Comparison of ENCODE assay signal across 1 cellular context in the genomic region with DNA sequence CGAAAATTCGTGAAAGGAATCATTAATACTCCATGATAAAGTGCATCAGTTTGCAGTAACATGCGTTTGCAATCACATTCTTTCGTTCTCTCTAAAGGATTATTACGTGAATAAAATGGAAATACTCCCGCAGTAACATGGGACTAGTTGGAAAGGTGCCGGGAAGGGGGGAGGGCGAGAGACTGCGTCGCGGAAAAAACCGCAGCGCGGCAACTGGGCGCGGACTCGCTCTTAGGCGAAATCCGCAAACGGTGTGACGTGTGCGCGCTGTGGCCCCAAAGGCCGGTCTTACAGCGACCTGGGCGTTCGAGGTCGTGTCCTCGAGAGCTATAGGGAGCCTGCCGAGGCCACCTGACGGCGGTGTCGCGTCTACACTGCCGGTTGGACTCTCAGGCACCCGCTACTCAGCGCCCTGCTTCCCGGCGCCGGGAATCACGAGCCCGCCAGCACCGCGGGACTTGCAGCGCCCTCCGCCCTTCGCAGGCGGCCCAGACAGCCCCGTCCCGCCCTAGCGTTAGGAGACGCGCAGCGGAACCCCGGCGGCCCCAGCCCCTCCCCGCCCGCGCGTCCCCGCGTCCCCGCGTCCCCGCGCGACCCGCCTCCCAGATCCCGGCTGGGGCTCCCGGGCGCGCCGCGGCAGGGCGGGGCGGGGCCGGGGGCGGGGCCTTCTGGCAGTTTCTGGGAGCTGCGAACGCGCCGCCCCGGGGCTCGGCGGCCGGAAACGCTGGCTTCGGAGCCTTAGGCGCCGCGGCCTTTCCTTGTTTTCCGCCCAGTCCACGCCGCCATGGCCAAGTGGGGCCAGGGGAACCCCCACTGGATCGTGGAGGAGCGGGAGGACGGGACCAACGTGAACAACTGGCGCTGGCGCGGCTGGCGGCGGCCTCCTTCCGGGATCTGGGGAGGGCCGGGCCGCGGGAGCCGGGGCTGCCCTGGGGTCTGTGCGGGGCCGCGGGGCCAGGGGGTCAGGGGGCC.
TF ChIP-seq lines count a peak whose summit lies in the region.

No MANE protein-coding gene starts in this region.

TF ChIP-seq in GM12878, 131 proteins besides CTCF, POLR2A, EP300 and RAD21 (continued from another document and continues in another):
- TF ChIP-seq, protein P1, sequence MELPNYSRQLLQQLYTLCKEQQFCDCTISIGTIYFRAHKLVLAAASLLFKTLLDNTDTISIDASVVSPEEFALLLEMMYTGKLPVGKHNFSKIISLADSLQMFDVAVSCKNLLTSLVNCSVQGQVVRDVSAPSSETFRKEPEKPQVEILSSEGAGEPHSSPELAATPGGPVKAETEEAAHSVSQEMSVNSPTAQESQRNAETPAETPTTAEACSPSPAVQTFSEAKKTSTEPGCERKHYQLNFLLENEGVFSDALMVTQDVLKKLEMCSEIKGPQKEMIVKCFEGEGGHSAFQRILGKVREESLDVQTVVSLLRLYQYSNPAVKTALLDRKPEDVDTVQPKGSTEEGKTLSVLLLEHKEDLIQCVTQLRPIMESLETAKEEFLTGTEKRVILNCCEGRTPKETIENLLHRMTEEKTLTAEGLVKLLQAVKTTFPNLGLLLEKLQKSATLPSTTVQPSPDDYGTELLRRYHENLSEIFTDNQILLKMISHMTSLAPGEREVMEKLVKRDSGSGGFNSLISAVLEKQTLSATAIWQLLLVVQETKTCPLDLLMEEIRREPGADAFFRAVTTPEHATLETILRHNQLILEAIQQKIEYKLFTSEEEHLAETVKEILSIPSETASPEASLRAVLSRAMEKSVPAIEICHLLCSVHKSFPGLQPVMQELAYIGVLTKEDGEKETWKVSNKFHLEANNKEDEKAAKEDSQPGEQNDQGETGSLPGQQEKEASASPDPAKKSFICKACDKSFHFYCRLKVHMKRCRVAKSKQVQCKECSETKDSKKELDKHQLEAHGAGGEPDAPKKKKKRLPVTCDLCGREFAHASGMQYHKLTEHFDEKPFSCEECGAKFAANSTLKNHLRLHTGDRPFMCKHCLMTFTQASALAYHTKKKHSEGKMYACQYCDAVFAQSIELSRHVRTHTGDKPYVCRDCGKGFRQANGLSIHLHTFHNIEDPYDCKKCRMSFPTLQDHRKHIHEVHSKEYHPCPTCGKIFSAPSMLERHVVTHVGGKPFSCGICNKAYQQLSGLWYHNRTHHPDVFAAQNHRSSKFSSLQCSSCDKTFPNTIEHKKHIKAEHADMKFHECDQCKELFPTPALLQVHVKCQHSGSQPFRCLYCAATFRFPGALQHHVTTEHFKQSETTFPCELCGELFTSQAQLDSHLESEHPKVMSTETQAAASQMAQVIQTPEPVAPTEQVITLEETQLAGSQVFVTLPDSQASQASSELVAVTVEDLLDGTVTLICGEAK (IDR thresholded peaks at IDR 0.05; ENCODE audit: borderline replicate concordance): peak; percentile 48; the same call in 1 of the 2 replicates
- TF ChIP-seq ZNF217 (IDR thresholded peaks at IDR 0.05) (no peak), ZNF274 (IDR thresholded peaks at IDR 0.05; ENCODE audit: insufficient read depth, insufficient read length) (no peak), SUZ12 (IDR thresholded peaks at IDR 0.05; ENCODE audit: unreplicated experiment) (no peak), ZNF622 (IDR thresholded peaks at IDR 0.05) (no peak), GATAD2B (conservative IDR thresholded peaks at IDR 0.05; ENCODE audit: low read depth) (peak; percentile 84; the same call in 1 of the 2 replicates), MEF2B (IDR thresholded peaks at IDR 0.05; ENCODE audit: partially characterized antibody, poor library complexity, severe bottlenecking) (no peak), YY1 (IDR thresholded peaks at IDR 0.05; ENCODE audit: low read depth, low read length) (peak; percentile 22; the same call in 1 of the 2 replicates), SIX5 (IDR thresholded peaks at IDR 0.05; ENCODE audit: low read depth, low read length, severe bottlenecking) (no peak), CEBPB (IDR thresholded peaks at IDR 0.05; ENCODE audit: borderline replicate concordance in 1 of 2, low read depth in 2 of 2, low read length in 2 of 2) (no peak), SPI1 (IDR thresholded peaks at IDR 0.05; ENCODE audit: borderline replicate concordance, insufficient read depth, low read depth, low read length) (no peak), ASH2L (IDR thresholded peaks at IDR 0.05; ENCODE audit: borderline replicate concordance, low read depth) (no peak), RB1 (IDR thresholded peaks at IDR 0.05; ENCODE audit: borderline replicate concordance) (peak; percentile 91; the same call in 1 of the 2 replicates), CHD1 (IDR thresholded peaks at IDR 0.05; ENCODE audit: low read depth, low read length) (no peak), ESRRA (IDR thresholded peaks at IDR 0.05; ENCODE audit: low read length) (no peak), RUNX3 (IDR thresholded peaks at IDR 0.05; ENCODE audit: low read length) (peak; percentile 90), ETV6 (conservative IDR thresholded peaks at IDR 0.05 in 1 of 2, IDR thresholded peaks at IDR 0.05 in 1 of 2; ENCODE audit: borderline replicate concordance in 1 of 2, low read depth in 1 of 2) (no peak), SRF (IDR thresholded peaks at IDR 0.05; ENCODE audit: low read depth in 2 of 2, low read length in 2 of 2) (peak in 1 of 2 experiments; percentile 28; a peak in 1 of 4 replicates), CBX5 (IDR thresholded peaks at IDR 0.05; ENCODE audit: low read depth) (no peak), EED (IDR thresholded peaks at IDR 0.05; ENCODE audit: low read depth) (peak; percentile 89), CBX3 (IDR thresholded peaks at IDR 0.05; ENCODE audit: borderline replicate concordance, low read depth) (no peak), TCF7 (IDR thresholded peaks at IDR 0.05; ENCODE audit: borderline replicate concordance) (no peak), FOS (IDR thresholded peaks at IDR 0.05; ENCODE audit: borderline replicate concordance, extremely low read depth, insufficient read length) (no peak), PML (IDR thresholded peaks at IDR 0.05; ENCODE audit: low read length) (peak; percentile 91), SREBF1 (IDR thresholded peaks at IDR 0.05; ENCODE audit: low read length) (no peak), NR2C2 (IDR thresholded peaks at IDR 0.05; ENCODE audit: borderline replicate concordance, control insufficient read depth, insufficient read length, low read depth) (no peak), RFX5 (IDR thresholded peaks at IDR 0.05; ENCODE audit: low read depth, low read length) (no peak), JUNB (IDR thresholded peaks at IDR 0.05) (no peak), HCFC1 (IDR thresholded peaks at IDR 0.05; ENCODE audit: low read length) (peak; percentile 8; the same call in 1 of the 2 replicates), HDAC6 (IDR thresholded peaks at IDR 0.05; ENCODE audit: unreplicated experiment) (no peak)
- TF ChIP-seq, protein P2, sequence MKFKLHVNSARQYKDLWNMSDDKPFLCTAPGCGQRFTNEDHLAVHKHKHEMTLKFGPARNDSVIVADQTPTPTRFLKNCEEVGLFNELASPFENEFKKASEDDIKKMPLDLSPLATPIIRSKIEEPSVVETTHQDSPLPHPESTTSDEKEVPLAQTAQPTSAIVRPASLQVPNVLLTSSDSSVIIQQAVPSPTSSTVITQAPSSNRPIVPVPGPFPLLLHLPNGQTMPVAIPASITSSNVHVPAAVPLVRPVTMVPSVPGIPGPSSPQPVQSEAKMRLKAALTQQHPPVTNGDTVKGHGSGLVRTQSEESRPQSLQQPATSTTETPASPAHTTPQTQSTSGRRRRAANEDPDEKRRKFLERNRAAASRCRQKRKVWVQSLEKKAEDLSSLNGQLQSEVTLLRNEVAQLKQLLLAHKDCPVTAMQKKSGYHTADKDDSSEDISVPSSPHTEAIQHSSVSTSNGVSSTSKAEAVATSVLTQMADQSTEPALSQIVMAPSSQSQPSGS (IDR thresholded peaks at IDR 0.05; ENCODE audit: low read length): no peak
- TF ChIP-seq, protein P3, sequence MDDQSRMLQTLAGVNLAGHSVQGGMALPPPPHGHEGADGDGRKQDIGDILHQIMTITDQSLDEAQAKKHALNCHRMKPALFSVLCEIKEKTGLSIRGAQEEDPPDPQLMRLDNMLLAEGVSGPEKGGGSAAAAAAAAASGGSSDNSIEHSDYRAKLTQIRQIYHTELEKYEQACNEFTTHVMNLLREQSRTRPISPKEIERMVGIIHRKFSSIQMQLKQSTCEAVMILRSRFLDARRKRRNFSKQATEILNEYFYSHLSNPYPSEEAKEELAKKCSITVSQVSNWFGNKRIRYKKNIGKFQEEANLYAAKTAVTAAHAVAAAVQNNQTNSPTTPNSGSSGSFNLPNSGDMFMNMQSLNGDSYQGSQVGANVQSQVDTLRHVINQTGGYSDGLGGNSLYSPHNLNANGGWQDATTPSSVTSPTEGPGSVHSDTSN (IDR thresholded peaks at IDR 0.05; ENCODE audit: insufficient replicate concordance, low read depth, low read length): no peak
- TF ChIP-seq, protein P4, sequence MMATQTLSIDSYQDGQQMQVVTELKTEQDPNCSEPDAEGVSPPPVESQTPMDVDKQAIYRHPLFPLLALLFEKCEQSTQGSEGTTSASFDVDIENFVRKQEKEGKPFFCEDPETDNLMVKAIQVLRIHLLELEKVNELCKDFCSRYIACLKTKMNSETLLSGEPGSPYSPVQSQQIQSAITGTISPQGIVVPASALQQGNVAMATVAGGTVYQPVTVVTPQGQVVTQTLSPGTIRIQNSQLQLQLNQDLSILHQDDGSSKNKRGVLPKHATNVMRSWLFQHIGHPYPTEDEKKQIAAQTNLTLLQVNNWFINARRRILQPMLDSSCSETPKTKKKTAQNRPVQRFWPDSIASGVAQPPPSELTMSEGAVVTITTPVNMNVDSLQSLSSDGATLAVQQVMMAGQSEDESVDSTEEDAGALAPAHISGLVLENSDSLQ (IDR thresholded peaks at IDR 0.05): no peak
- TF ChIP-seq, protein P5, sequence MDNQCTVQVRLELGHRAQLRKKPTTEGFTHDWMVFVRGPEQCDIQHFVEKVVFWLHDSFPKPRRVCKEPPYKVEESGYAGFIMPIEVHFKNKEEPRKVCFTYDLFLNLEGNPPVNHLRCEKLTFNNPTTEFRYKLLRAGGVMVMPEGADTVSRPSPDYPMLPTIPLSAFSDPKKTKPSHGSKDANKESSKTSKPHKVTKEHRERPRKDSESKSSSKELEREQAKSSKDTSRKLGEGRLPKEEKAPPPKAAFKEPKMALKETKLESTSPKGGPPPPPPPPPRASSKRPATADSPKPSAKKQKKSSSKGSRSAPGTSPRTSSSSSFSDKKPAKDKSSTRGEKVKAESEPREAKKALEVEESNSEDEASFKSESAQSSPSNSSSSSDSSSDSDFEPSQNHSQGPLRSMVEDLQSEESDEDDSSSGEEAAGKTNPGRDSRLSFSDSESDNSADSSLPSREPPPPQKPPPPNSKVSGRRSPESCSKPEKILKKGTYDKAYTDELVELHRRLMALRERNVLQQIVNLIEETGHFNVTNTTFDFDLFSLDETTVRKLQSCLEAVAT (IDR thresholded peaks at IDR 0.05): no peak
- TF ChIP-seq, protein P6, sequence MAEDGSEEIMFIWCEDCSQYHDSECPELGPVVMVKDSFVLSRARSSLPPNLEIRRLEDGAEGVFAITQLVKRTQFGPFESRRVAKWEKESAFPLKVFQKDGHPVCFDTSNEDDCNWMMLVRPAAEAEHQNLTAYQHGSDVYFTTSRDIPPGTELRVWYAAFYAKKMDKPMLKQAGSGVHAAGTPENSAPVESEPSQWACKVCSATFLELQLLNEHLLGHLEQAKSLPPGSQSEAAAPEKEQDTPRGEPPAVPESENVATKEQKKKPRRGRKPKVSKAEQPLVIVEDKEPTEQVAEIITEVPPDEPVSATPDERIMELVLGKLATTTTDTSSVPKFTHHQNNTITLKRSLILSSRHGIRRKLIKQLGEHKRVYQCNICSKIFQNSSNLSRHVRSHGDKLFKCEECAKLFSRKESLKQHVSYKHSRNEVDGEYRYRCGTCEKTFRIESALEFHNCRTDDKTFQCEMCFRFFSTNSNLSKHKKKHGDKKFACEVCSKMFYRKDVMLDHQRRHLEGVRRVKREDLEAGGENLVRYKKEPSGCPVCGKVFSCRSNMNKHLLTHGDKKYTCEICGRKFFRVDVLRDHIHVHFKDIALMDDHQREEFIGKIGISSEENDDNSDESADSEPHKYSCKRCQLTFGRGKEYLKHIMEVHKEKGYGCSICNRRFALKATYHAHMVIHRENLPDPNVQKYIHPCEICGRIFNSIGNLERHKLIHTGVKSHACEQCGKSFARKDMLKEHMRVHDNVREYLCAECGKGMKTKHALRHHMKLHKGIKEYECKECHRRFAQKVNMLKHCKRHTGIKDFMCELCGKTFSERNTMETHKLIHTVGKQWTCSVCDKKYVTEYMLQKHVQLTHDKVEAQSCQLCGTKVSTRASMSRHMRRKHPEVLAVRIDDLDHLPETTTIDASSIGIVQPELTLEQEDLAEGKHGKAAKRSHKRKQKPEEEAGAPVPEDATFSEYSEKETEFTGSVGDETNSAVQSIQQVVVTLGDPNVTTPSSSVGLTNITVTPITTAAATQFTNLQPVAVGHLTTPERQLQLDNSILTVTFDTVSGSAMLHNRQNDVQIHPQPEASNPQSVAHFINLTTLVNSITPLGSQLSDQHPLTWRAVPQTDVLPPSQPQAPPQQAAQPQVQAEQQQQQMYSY (CRISPR knock-in tag; IDR thresholded peaks at IDR 0.05): no peak
- TF ChIP-seq, protein P7, sequence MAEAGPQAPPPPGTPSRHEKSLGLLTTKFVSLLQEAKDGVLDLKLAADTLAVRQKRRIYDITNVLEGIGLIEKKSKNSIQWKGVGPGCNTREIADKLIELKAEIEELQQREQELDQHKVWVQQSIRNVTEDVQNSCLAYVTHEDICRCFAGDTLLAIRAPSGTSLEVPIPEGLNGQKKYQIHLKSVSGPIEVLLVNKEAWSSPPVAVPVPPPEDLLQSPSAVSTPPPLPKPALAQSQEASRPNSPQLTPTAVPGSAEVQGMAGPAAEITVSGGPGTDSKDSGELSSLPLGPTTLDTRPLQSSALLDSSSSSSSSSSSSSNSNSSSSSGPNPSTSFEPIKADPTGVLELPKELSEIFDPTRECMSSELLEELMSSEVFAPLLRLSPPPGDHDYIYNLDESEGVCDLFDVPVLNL (IDR thresholded peaks at IDR 0.05; ENCODE audit: low read depth, low read length): no peak
- TF ChIP-seq, protein P8, sequence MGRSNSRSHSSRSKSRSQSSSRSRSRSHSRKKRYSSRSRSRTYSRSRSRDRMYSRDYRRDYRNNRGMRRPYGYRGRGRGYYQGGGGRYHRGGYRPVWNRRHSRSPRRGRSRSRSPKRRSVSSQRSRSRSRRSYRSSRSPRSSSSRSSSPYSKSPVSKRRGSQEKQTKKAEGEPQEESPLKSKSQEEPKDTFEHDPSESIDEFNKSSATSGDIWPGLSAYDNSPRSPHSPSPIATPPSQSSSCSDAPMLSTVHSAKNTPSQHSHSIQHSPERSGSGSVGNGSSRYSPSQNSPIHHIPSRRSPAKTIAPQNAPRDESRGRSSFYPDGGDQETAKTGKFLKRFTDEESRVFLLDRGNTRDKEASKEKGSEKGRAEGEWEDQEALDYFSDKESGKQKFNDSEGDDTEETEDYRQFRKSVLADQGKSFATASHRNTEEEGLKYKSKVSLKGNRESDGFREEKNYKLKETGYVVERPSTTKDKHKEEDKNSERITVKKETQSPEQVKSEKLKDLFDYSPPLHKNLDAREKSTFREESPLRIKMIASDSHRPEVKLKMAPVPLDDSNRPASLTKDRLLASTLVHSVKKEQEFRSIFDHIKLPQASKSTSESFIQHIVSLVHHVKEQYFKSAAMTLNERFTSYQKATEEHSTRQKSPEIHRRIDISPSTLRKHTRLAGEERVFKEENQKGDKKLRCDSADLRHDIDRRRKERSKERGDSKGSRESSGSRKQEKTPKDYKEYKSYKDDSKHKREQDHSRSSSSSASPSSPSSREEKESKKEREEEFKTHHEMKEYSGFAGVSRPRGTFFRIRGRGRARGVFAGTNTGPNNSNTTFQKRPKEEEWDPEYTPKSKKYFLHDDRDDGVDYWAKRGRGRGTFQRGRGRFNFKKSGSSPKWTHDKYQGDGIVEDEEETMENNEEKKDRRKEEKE (IDR thresholded peaks at IDR 0.05): no peak
